Comparison of ENCODE assay signal across 8 cellular contexts in genomic region chr17:51122473-51123115, GRCh38. TPM values are rescaled to one million over a fixed set of nuclear protein-coding genes. Genes with fewer than 3 reads are reported as not detected.
DNase-seq lines count a peak whose midpoint lies in the region; ATAC-seq, FAIRE-seq and TF ChIP-seq lines count a peak whose summit lies in the region.
"Not testable (repeated sequence)": the region's sequence is repeated elsewhere in the genome, so short reads cannot be mapped to it uniquely, and the experiment has no call there.

No MANE protein-coding gene starts in this region.

- dilution Hi-C loops in mammary epithelial cell (cut with HindIII; ENCODE audit: low sequenced_read_pairs) = not testable (repeated sequence)

- CTCF ChIA-PET in RWPE1 (lab: Yijun Ruan, JAX) = interaction anchor here (0.6 to 1.9 kb wide), 3 partner anchors 12 to 119 kb away, joined by 3 to 6 read pairs (median 5); partner anchors contain the start of gene NME1
- CTCF ChIA-PET in mammary epithelial cell (lab: Charles Lee; ENCODE audit: low non-redundant PET) = not testable (repeated sequence)
- CTCF ChIA-PET in naive thymus-derived CD4-positive, alpha-beta T cell (lab: Charles Lee) = interaction anchor here (0.6 to 3.2 kb wide), 3 partner anchors 78 to 953 kb away, joined by 3 to 11 read pairs (median 3); no protein-coding TSS in a partner anchor

- not testable (repeated sequence) for TF ChIP-seq POLR2A in uterus (IDR thresholded peaks at IDR 0.05)

- intact Hi-C loops in mammary epithelial cell (cut with micrococcal nuclease) = loop anchor here (5.0 kb wide), 2 partner anchors 45 to 65 kb away; partner anchors contain the start of gene NME2
- intact Hi-C loops in naive thymus-derived CD4-positive, alpha-beta T cell (cut with micrococcal nuclease) = loop anchor here in 1 of 2 donors (5.0 kb wide), 1 partner anchor 415 kb away; the partner anchor contains the start of gene ANKRD40
- intact Hi-C loops in uterus (cut with DNase I; ENCODE audit: low total_unique reads) = not testable (repeated sequence)

- H3K9me2 ChIP-seq in GM23248 (ENCODE audit: insufficient read depth) = not testable (repeated sequence)

- not testable (repeated sequence) for H3K9me3 Mint-ChIP-seq in activated T-cell treated with anti-CD3 and anti-CD28 coated beads, Interleukin-2, amount 50 U/mL, for 72 hours; naive thymus-derived CD4-positive, alpha-beta T cell

- not testable (repeated sequence) for TF ChIP-seq CTCF in RWPE1 (conservative IDR thresholded peaks at IDR 0.05; ENCODE audit: low read depth); mammary epithelial cell (conservative IDR thresholded peaks at IDR 0.05 in 1 of 2, IDR thresholded peaks at IDR 0.05 in 1 of 2; ENCODE audit: extremely low read depth in 1 of 2, insufficient read depth in 1 of 2, low read depth in 1 of 2, low read length in 2 of 2); right atrium auricular region (IDR thresholded peaks at IDR 0.05); uterus (IDR thresholded peaks at IDR 0.05)

- not testable (repeated sequence) for H3K36me3 Mint-ChIP-seq in activated T-cell treated with anti-CD3 and anti-CD28 coated beads, Interleukin-2, amount 50 U/mL, for 72 hours (ENCODE audit: insufficient read depth in 2 of 2); naive thymus-derived CD4-positive, alpha-beta T cell

- H3K27me3 ChIP-seq in GM23248 (replicated peaks; ENCODE audit: insufficient read depth); mammary epithelial cell (ENCODE audit: insufficient read depth, low read length); right atrium auricular region; naive thymus-derived CD4-positive, alpha-beta T cell (ENCODE audit: control insufficient read depth in 2 of 2, insufficient read depth in 2 of 2, low read length in 2 of 2); small intestine (ENCODE audit: control insufficient read depth in 2 of 2, insufficient read depth in 2 of 2, low read length in 2 of 2); uterus: not testable (repeated sequence)

- POLR2A ChIA-PET in RWPE1 (lab: Yijun Ruan, JAX; ENCODE audit: low non-redundant PET) = not testable (repeated sequence)
- POLR2A ChIA-PET in naive thymus-derived CD4-positive, alpha-beta T cell (lab: Charles Lee) = interaction anchor here (0.6 to 3.4 kb wide), 3 partner anchors 31 to 1410 kb away, joined by 3 to 20 read pairs (median 3); partner anchors contain the start of gene NME1

- not testable (repeated sequence) for BruUV-seq in mammary epithelial cell (replicated peaks; lab: Mats Ljungman, UMichigan)

- not testable (repeated sequence) for H3K9me3 ChIP-seq in GM23248 (ENCODE audit: low read depth); mammary epithelial cell (replicated peaks; ENCODE audit: insufficient read depth, low read length); right atrium auricular region; naive thymus-derived CD4-positive, alpha-beta T cell (ENCODE audit: control insufficient read depth in 2 of 3, low read length in 3 of 3); small intestine (ENCODE audit: control insufficient read depth, low read depth); uterus

- H3K27me3 Mint-ChIP-seq in activated T-cell treated with anti-CD3 and anti-CD28 coated beads, Interleukin-2, amount 50 U/mL, for 72 hours (ENCODE audit: low read depth); naive thymus-derived CD4-positive, alpha-beta T cell: not testable (repeated sequence)

- peak overlapping the region; percentile 87 for H3K4me3 ChIP-seq in GM23248
- peak overlapping the region in 1 of 3 experiments; percentile 6 for H3K4me3 ChIP-seq in mammary epithelial cell (replicated peaks in 1 of 3; ENCODE audit: insufficient read depth in 1 of 3, low read depth in 2 of 3, low read length in 3 of 3)
- not testable (repeated sequence) for H3K4me3 ChIP-seq in right atrium auricular region; naive thymus-derived CD4-positive, alpha-beta T cell (ENCODE audit: low read length); small intestine (ENCODE audit: low read depth in 1 of 2, low read length in 2 of 2); uterus

- DNase-seq in GM23248; RWPE1 (ENCODE audit: low spot score); activated T-cell treated with anti-CD3 and anti-CD28 coated beads, Interleukin-2, amount 50 U/mL, for 72 hours; mammary epithelial cell; right atrium auricular region (ENCODE audit: low spot score); naive thymus-derived CD4-positive, alpha-beta T cell; small intestine; uterus: not testable (repeated sequence)

- H3K36me3 ChIP-seq in GM23248 (ENCODE audit: low read depth); mammary epithelial cell (ENCODE audit: insufficient read depth, low read length); right atrium auricular region; naive thymus-derived CD4-positive, alpha-beta T cell (ENCODE audit: control insufficient read depth in 2 of 3, insufficient read depth in 3 of 3, low read length in 3 of 3); small intestine (ENCODE audit: control insufficient read depth in 2 of 2, insufficient read depth in 2 of 2, low read length in 2 of 2); uterus: not testable (repeated sequence)

- H3K4me1 ChIP-seq in GM23248 (ENCODE audit: insufficient read depth) = peaks cover 27% of the 10 kb centered on the region
- peaks cover 30% of the 10 kb centered on the region for H3K4me1 ChIP-seq in mammary epithelial cell (ENCODE audit: insufficient read depth, low read length)
- peaks cover 0 to 24% of the 10 kb centered on the region in 2 donors for H3K4me1 ChIP-seq in right atrium auricular region
- H3K4me1 ChIP-seq in naive thymus-derived CD4-positive, alpha-beta T cell (ENCODE audit: control insufficient read depth in 2 of 2, insufficient read depth in 2 of 2, low read length in 2 of 2) = peaks cover 26 to 28% of the 10 kb centered on the region in 2 donors
- not testable (repeated sequence) for H3K4me1 ChIP-seq in small intestine (ENCODE audit: control insufficient read depth in 2 of 2, insufficient read depth in 1 of 2, low read depth in 1 of 2, low read length in 1 of 2); uterus

- in situ Hi-C loops in GM23248 (cut with MboI); mammary epithelial cell (cut with MboI; ENCODE audit: low sequenced_read_pairs in 2 of 2): not testable (repeated sequence)

- H3F3A ChIP-seq in GM23248 (ENCODE audit: insufficient read depth) = peaks cover 21% of the 10 kb centered on the region

- H3K27ac ChIP-seq in GM23248 = peak overlapping the region; percentile 100
- peak overlapping the region; percentile 93 for H3K27ac ChIP-seq in RWPE1
- peak overlapping the region; percentile 100 for H3K27ac ChIP-seq in mammary epithelial cell (ENCODE audit: insufficient read depth, low read depth, low read length)
- peak overlapping the region; percentile 97 to 100 for H3K27ac ChIP-seq in right atrium auricular region
- not testable (repeated sequence) for H3K27ac ChIP-seq in naive thymus-derived CD4-positive, alpha-beta T cell (ENCODE audit: low read depth, low read length)
- H3K27ac ChIP-seq in small intestine (ENCODE audit: low read depth in 1 of 2, low read length in 1 of 2) = peak overlapping the region; percentile 96 to 98
- peak overlapping the region; percentile 92 to 100 for H3K27ac ChIP-seq in uterus

- FAIRE-seq in small intestine (lab: Jason Lieb, UNC) = not testable (repeated sequence)

- 89 to 90% methylated on average over 10 of the region's 10 CpGs for whole genome bisulfite sequencing in GM23248 (ENCODE audit: low coverage in 1 of 2, low lambda C conversion rate in 2 of 2, missing lambda C conversion rate in 2 of 2), 2 experiments
- WGBS in mammary epithelial cell (ENCODE audit: low coverage, missing lambda C conversion rate) = 80% methylated on average over 8 of the region's 10 CpGs
- WGBS in small intestine, 3 donors = 61 to 83% (median 75%) methylated on average over 10 of the region's 10 CpGs

- peak overlapping the region; percentile 41 for H3K27ac Mint-ChIP-seq in activated T-cell treated with anti-CD3 and anti-CD28 coated beads, Interleukin-2, amount 50 U/mL, for 72 hours
- peak overlapping the region in 8 of 9 donors; percentile 47 to 100 (median 96) for H3K27ac Mint-ChIP-seq in naive thymus-derived CD4-positive, alpha-beta T cell

- not testable (repeated sequence) for H4K20me1 ChIP-seq in GM23248 (ENCODE audit: insufficient read depth); mammary epithelial cell (ENCODE audit: insufficient read depth, low read length)

- H3K4me1 Mint-ChIP-seq in activated T-cell treated with anti-CD3 and anti-CD28 coated beads, Interleukin-2, amount 50 U/mL, for 72 hours (ENCODE audit: low read depth) = peaks cover 44% of the 10 kb centered on the region
- peaks cover 18 to 39% (median 36%) of the 10 kb centered on the region in 7 donors for H3K4me1 Mint-ChIP-seq in naive thymus-derived CD4-positive, alpha-beta T cell

- ATAC-seq in activated T-cell treated with anti-CD3 and anti-CD28 coated beads, Interleukin-2, amount 50 U/mL, for 72 hours (replicated peaks in 1 of 2); naive thymus-derived CD4-positive, alpha-beta T cell: not testable (repeated sequence)

- peak overlapping the region; percentile 99 for H3K4me3 Mint-ChIP-seq in activated T-cell treated with anti-CD3 and anti-CD28 coated beads, Interleukin-2, amount 50 U/mL, for 72 hours
- peak overlapping the region in 8 of 10 donors; percentile 9 to 99 (median 90) for H3K4me3 Mint-ChIP-seq in naive thymus-derived CD4-positive, alpha-beta T cell

- H3K9ac ChIP-seq in GM23248 (peak overlapping the region; percentile 100), mammary epithelial cell (ENCODE audit: insufficient read depth, low read length) (peak overlapping the region; percentile 100)

- H2AFZ ChIP-seq in GM23248 (peak overlapping the region; percentile 79), mammary epithelial cell (ENCODE audit: low read depth, low read length) (peak overlapping the region; percentile 83)

- H3K4me2 ChIP-seq in GM23248 (ENCODE audit: unreplicated experiment) = peak overlapping the region; percentile 100
- peak overlapping the region; percentile 91 for H3K4me2 ChIP-seq in mammary epithelial cell (ENCODE audit: insufficient read depth, low read depth, low read length)

- H3K79me2 ChIP-seq in GM23248 (ENCODE audit: insufficient read depth) (peaks cover 29% of the 10 kb centered on the region), mammary epithelial cell (ENCODE audit: insufficient read depth, low read length) (peaks cover 30% of the 10 kb centered on the region)

RNA-seq across cellular contexts. Expression of gene SPAG9, which starts 1.9 kb away (rescaled TPM):
- total RNA-seq in GM23248 (2014; rRNA removed; shearing (Covaris generic)) = 50.3 and 58.8 TPM in 2 replicates
- polyA plus RNA-seq in GM23248 (2016; fragmentation: Nextera tagmentation; extraction: Ambion mirVana) (19.9 and 21.5 TPM in 2 replicates), mammary epithelial cell (24.0 TPM), small intestine (10 to 100 TPM; 14.1 to 21.3 (median 15.7) TPM)
- total RNA-seq in activated T-cell treated with anti-CD3 and anti-CD28 coated beads, Interleukin-2, amount 50 U/mL, for 72 hours = 10 to 100 TPM; 55.0 to 69.8 TPM
- total RNA-seq in mammary epithelial cell (10 to 100 TPM; 80.4 to 95.3 TPM), right atrium auricular region (10 to 100 TPM; 56.4 to 56.5 TPM), uterus (100 to 1,000 TPM in 2 of 4 donors, 10 to 100 TPM in 2; 39.4 to 211 (median 107) TPM)
- 90.9 TPM for polyA minus RNA-seq in mammary epithelial cell
- 10 to 100 TPM; 52.6 to 73.4 (median 54.9) TPM for total RNA-seq in naive thymus-derived CD4-positive, alpha-beta T cell
- polyA plus RNA-seq in naive thymus-derived CD4-positive, alpha-beta T cell = 1 to 10 TPM; 3.3 to 5.9 TPM

RNA-seq across cellular contexts. Expression of gene NME1, which starts 30.8 kb away (rescaled TPM):
- 132 and 133 TPM in 2 replicates for total RNA-seq in GM23248 (2014; rRNA removed; shearing (Covaris generic))
- polyA plus RNA-seq in GM23248 (2016; fragmentation: Nextera tagmentation; extraction: Ambion mirVana) = 242 and 250 TPM in 2 replicates
- total RNA-seq in activated T-cell treated with anti-CD3 and anti-CD28 coated beads, Interleukin-2, amount 50 U/mL, for 72 hours = 10 to 100 TPM; 88.2 to 96.0 TPM
- 100 to 1,000 TPM in 1 of 2 donors, 10 to 100 TPM in 1; 47.7 to 180 TPM for total RNA-seq in mammary epithelial cell
- 392 TPM for polyA plus RNA-seq in mammary epithelial cell
- polyA minus RNA-seq in mammary epithelial cell = 43.2 TPM
- total RNA-seq in right atrium auricular region = 10 to 100 TPM; 12.4 to 22.9 TPM
- total RNA-seq in naive thymus-derived CD4-positive, alpha-beta T cell = 100 to 1,000 TPM in 1 of 5 experiments, 10 to 100 TPM in 4; 13.4 to 159 (median 20.1) TPM
- 10 to 100 TPM; 58.9 to 59.7 TPM for polyA plus RNA-seq in naive thymus-derived CD4-positive, alpha-beta T cell
- 100 to 1,000 TPM in 1 of 3 donors, 10 to 100 TPM in 2; 18.6 to 175 (median 41.9) TPM for polyA plus RNA-seq in small intestine
- 10 to 100 TPM; 24.1 to 79.4 (median 39.5) TPM for total RNA-seq in uterus

RNA-seq across cellular contexts. Expression of gene NME2, which starts 43.6 kb away (rescaled TPM):
- total RNA-seq in GM23248 (2014; rRNA removed; shearing (Covaris generic)) = 673 and 725 TPM in 2 replicates
- polyA plus RNA-seq in GM23248 (2016; fragmentation: Nextera tagmentation; extraction: Ambion mirVana) (919 and 933 TPM in 2 replicates), mammary epithelial cell (999 TPM), small intestine (100 to 1,000 TPM; 403 to 992 (median 532) TPM)
- 100 to 1,000 TPM; 548 to 602 TPM for total RNA-seq in activated T-cell treated with anti-CD3 and anti-CD28 coated beads, Interleukin-2, amount 50 U/mL, for 72 hours
- total RNA-seq in mammary epithelial cell (100 to 1,000 TPM; 469 to 832 TPM), right atrium auricular region (100 to 1,000 TPM; 290 to 306 TPM), uterus (100 to 1,000 TPM; 195 to 656 (median 287) TPM)
- polyA minus RNA-seq in mammary epithelial cell = 274 TPM
- 100 to 1,000 TPM; 133 to 457 (median 179) TPM for total RNA-seq in naive thymus-derived CD4-positive, alpha-beta T cell
- 100 to 1,000 TPM; 255 to 280 TPM for polyA plus RNA-seq in naive thymus-derived CD4-positive, alpha-beta T cell
